1 cellular context compared by ENCODE assay signal in genomic region chr22:50530280-50530856, GRCh38.
TF ChIP-seq lines count a peak whose summit lies in the region.

No MANE protein-coding gene starts in this region.

TF ChIP-seq in HepG2, 621 proteins besides CTCF, POLR2A, EP300 and RAD21 (continued from another document and continues in another):
- TF ChIP-seq GRHL1 (CRISPR knock-in tag; conservative IDR thresholded peaks at IDR 0.05) = no peak
- TF ChIP-seq ZBTB8A (CRISPR knock-in tag; IDR thresholded peaks at IDR 0.05; ENCODE audit: borderline replicate concordance, low read depth) = no peak
- no peak; the same call in 1 of the 2 replicates for TF ChIP-seq FOXC1 (CRISPR knock-in tag; IDR thresholded peaks at IDR 0.05; ENCODE audit: borderline replicate concordance)
- TF ChIP-seq CEBPG (CRISPR knock-in tag; IDR thresholded peaks at IDR 0.05) = peak; percentile 43; the same call in 1 of the 2 replicates
- no peak for TF ChIP-seq KAT7 (CRISPR knock-in tag; IDR thresholded peaks at IDR 0.05; ENCODE audit: borderline replicate concordance)
- no peak for TF ChIP-seq BRF2 (CRISPR knock-in tag; IDR thresholded peaks at IDR 0.05)
- TF ChIP-seq AHDC1 (CRISPR knock-in tag; IDR thresholded peaks at IDR 0.05; ENCODE audit: borderline replicate concordance) = no peak
- TF ChIP-seq ZNF777 (CRISPR knock-in tag; IDR thresholded peaks at IDR 0.05) = peak; percentile 93
- TF ChIP-seq ZNF609 (CRISPR knock-in tag; IDR thresholded peaks at IDR 0.05; ENCODE audit: borderline replicate concordance) = no peak; the same call in 1 of the 2 replicates
- TF ChIP-seq BCLAF1 (IDR thresholded peaks at IDR 0.05) = no peak
- no peak for TF ChIP-seq LRRFIP1 (CRISPR knock-in tag; conservative IDR thresholded peaks at IDR 0.05)
- TF ChIP-seq THRA (CRISPR knock-in tag; IDR thresholded peaks at IDR 0.05; ENCODE audit: borderline replicate concordance) = 0 out of 2 replicates have a peak, but pooled peaks have one; percentile 47
- peak; percentile 77; the same call in 1 of the 2 replicates for TF ChIP-seq ZNF510 (CRISPR knock-in tag; IDR thresholded peaks at IDR 0.05; ENCODE audit: low read depth)
- TF ChIP-seq ZNF30 (CRISPR knock-in tag; IDR thresholded peaks at IDR 0.05) = no peak; the same call in 1 of the 2 replicates
- TF ChIP-seq HNRNPK (IDR thresholded peaks at IDR 0.05; ENCODE audit: low read depth, low read length, poor library complexity, severe bottlenecking) = no peak
- no peak for TF ChIP-seq AHR (CRISPR knock-in tag; IDR thresholded peaks at IDR 0.05)
- 0 out of 2 replicates have a peak, but pooled peaks have one; percentile 60 for TF ChIP-seq ZNF468 (CRISPR knock-in tag; IDR thresholded peaks at IDR 0.05)
- TF ChIP-seq ZNF256 (CRISPR knock-in tag; conservative IDR thresholded peaks at IDR 0.05) = peak; percentile 56; the same call in 1 of the 2 replicates
- no peak; the same call in 1 of the 2 replicates for TF ChIP-seq ZNF740 (CRISPR knock-in tag; IDR thresholded peaks at IDR 0.05)
- peak; percentile 45 for TF ChIP-seq ASH2L (IDR thresholded peaks at IDR 0.05; ENCODE audit: insufficient read length, low read depth, low read length)
